7 cellular contexts compared by ENCODE assay signal in the genomic region with DNA sequence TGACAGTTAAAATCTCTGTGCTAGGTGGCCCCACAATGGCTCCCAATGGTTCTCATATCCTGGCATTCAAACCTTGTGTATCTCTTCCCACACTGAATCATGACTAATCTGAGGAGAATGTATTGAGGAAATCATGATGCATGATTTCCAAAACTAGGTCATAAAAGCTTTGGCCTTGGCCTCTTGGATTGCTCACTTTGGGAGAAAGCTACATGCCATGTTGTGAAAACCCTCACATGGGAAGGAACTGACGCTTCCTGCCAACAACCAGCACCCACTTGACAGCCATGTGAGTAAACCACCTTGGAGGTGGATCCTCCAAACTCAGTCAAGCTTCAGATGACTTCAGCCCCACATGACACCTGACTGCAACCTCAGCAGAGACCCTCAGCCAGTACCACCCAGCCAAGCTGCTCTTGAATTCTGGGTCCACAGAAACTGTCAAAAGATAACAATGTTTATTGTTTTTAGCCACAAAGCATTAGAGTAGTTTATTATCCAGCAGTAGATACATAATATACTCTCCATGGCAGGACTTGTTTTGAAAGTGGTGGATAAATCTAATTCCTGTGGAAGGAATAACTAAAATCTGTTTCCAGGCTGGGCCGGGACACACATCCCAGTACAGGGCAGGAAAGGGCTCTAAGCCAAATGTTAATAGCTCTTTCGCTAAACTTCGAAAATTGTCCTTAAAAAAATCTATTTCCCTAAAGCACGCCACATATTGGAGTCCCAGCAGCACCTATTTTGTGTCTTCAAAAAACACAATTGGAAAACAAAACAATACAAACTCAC. TPM values are rescaled to one million over a fixed set of nuclear protein-coding genes. Genes with fewer than 3 reads are reported as not detected.
DNase-seq lines count a peak whose midpoint lies in the region; ATAC-seq and TF ChIP-seq lines count a peak whose summit lies in the region.

No MANE protein-coding gene starts in this region.

- no peaks in the 10 kb centered on the region for H3K9me3 ChIP-seq in smooth muscle cell (replicated peaks; ENCODE audit: low read depth)

- peaks cover 11% of the 10 kb centered on the region for H3F3A ChIP-seq in smooth muscle cell (ENCODE audit: low read depth)

- peak; percentile 70 for DNase-seq in HFF-Myc (ENCODE audit: extremely low read depth, low read depth)
- no peak for DNase-seq in WTC11 (ENCODE audit: low spot score)
- no peak for DNase-seq in glutamatergic neuron
- no peak for DNase-seq in smooth muscle cell (lab: John Stamatoyannopoulos, UW; ENCODE audit: unreplicated experiment)
- DNase-seq in NCI-H69 (lab: John Stamatoyannopoulos, UW) = no peak

- no peaks in the 10 kb centered on the region for H3K79me2 ChIP-seq in smooth muscle cell (ENCODE audit: low read depth)

- H3K9me3 Mint-ChIP-seq in WTC11 = no peaks in the 10 kb centered on the region
- no peaks in the 10 kb centered on the region for H3K9me3 Mint-ChIP-seq in glutamatergic neuron (ENCODE audit: unreplicated experiment)

- peaks cover 17% of the 10 kb centered on the region for H3K4me1 Mint-ChIP-seq in WTC11
- H3K4me1 Mint-ChIP-seq in glutamatergic neuron (ENCODE audit: low read depth, unreplicated experiment) = peaks cover 4% of the 10 kb centered on the region

- peak overlapping the region; percentile 81 for H3K27ac ChIP-seq in smooth muscle cell (ENCODE audit: low read depth)

- no peak overlapping the region for H3K9ac ChIP-seq in smooth muscle cell (ENCODE audit: low read depth)

- H3K36me3 Mint-ChIP-seq in WTC11 (peaks cover 20% of the 10 kb centered on the region), glutamatergic neuron (ENCODE audit: unreplicated experiment) (no peaks in the 10 kb centered on the region)

- H3K27me3 Mint-ChIP-seq in WTC11 (ENCODE audit: low read depth) (peaks cover 2% of the 10 kb centered on the region; the same call in 1 of the 2 replicates), glutamatergic neuron (ENCODE audit: unreplicated experiment) (peaks cover 3% of the 10 kb centered on the region)

- ATAC-seq in WTC11 (no peak), HG03571 (IDR thresholded peaks at IDR 0.05; ENCODE audit: unreplicated experiment) (no peak), HG02763 (IDR thresholded peaks at IDR 0.05; ENCODE audit: unreplicated experiment) (no peak)

- H3K27ac Mint-ChIP-seq in WTC11 (no peak overlapping the region), glutamatergic neuron (ENCODE audit: unreplicated experiment) (peak overlapping the region; percentile 59)

- H3K4me3 ChIP-seq in HFF-Myc (replicated peaks; ENCODE audit: low read depth, low read length) (no peak overlapping the region), smooth muscle cell (peak overlapping the region; percentile 86)

- CTCF ChIA-PET in WTC11 (lab: Charles Lee) = interaction anchor here (1.0 to 2.5 kb wide), 11 partner anchors 10 to 196 kb away, joined by 3 to 22 read pairs (median 6); a partner anchor contains a TSS

- H3K4me1 ChIP-seq in smooth muscle cell (ENCODE audit: low read depth) = peaks cover 18% of the 10 kb centered on the region

- H2AFZ ChIP-seq in smooth muscle cell (ENCODE audit: low read depth) = peak overlapping the region; percentile 98

- POLR2A ChIA-PET in WTC11 (lab: Charles Lee) = interaction anchor here (1.3 to 2.5 kb wide), 4 partner anchors 19 to 694 kb away, joined by 3 to 24 read pairs (median 4); a partner anchor contains a TSS

- no peak for TF ChIP-seq CTCF in HFF-Myc (IDR thresholded peaks at IDR 0.05; ENCODE audit: low read depth, low read length, missing control alignments)
- TF ChIP-seq CTCF in WTC11 (IDR thresholded peaks at IDR 0.05) = no peak
- TF ChIP-seq CTCF in glutamatergic neuron (IDR thresholded peaks at IDR 0.05; ENCODE audit: partially characterized antibody, unreplicated experiment) = no peak
- TF ChIP-seq CTCF in smooth muscle cell (IDR thresholded peaks at IDR 0.05; ENCODE audit: borderline replicate concordance, insufficient read depth, poor library complexity, severe bottlenecking) = no peak

- no peaks in the 10 kb centered on the region for H3K36me3 ChIP-seq in smooth muscle cell (ENCODE audit: low read depth)

- H3K4me2 ChIP-seq in smooth muscle cell = peak overlapping the region; percentile 96

- WGBS in smooth muscle cell (ENCODE audit: low lambda C conversion rate) = 74% methylated on average over 5 of the region's 5 CpGs

- H3K4me3 Mint-ChIP-seq in WTC11 = peak overlapping the region; percentile 93
- peak overlapping the region; percentile 96 for H3K4me3 Mint-ChIP-seq in glutamatergic neuron (ENCODE audit: unreplicated experiment)

- H4K20me1 ChIP-seq in smooth muscle cell (ENCODE audit: low read depth) = no peaks in the 10 kb centered on the region

- H3K27me3 ChIP-seq in smooth muscle cell (ENCODE audit: low read depth) = no peaks in the 10 kb centered on the region

TF ChIP-seq in WTC11, 78 proteins besides CTCF, POLR2A, EP300 and RAD21 (continues in another document):
- TF ChIP-seq ZNF263 (CRISPR knock-in tag; IDR thresholded peaks at IDR 0.05; ENCODE audit: low read depth) (no peak), HMGA2 (CRISPR knock-in tag; IDR thresholded peaks at IDR 0.05) (no peak), JAZF1 (CRISPR knock-in tag; IDR thresholded peaks at IDR 0.05) (no peak), CREM (CRISPR knock-in tag; IDR thresholded peaks at IDR 0.05) (no peak)
- TF ChIP-seq, protein P1, sequence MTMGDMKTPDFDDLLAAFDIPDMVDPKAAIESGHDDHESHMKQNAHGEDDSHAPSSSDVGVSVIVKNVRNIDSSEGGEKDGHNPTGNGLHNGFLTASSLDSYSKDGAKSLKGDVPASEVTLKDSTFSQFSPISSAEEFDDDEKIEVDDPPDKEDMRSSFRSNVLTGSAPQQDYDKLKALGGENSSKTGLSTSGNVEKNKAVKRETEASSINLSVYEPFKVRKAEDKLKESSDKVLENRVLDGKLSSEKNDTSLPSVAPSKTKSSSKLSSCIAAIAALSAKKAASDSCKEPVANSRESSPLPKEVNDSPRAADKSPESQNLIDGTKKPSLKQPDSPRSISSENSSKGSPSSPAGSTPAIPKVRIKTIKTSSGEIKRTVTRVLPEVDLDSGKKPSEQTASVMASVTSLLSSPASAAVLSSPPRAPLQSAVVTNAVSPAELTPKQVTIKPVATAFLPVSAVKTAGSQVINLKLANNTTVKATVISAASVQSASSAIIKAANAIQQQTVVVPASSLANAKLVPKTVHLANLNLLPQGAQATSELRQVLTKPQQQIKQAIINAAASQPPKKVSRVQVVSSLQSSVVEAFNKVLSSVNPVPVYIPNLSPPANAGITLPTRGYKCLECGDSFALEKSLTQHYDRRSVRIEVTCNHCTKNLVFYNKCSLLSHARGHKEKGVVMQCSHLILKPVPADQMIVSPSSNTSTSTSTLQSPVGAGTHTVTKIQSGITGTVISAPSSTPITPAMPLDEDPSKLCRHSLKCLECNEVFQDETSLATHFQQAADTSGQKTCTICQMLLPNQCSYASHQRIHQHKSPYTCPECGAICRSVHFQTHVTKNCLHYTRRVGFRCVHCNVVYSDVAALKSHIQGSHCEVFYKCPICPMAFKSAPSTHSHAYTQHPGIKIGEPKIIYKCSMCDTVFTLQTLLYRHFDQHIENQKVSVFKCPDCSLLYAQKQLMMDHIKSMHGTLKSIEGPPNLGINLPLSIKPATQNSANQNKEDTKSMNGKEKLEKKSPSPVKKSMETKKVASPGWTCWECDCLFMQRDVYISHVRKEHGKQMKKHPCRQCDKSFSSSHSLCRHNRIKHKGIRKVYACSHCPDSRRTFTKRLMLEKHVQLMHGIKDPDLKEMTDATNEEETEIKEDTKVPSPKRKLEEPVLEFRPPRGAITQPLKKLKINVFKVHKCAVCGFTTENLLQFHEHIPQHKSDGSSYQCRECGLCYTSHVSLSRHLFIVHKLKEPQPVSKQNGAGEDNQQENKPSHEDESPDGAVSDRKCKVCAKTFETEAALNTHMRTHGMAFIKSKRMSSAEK (CRISPR knock-in tag; IDR thresholded peaks at IDR 0.05; ENCODE audit: borderline replicate concordance) = no peak
- TF ChIP-seq, protein P2, sequence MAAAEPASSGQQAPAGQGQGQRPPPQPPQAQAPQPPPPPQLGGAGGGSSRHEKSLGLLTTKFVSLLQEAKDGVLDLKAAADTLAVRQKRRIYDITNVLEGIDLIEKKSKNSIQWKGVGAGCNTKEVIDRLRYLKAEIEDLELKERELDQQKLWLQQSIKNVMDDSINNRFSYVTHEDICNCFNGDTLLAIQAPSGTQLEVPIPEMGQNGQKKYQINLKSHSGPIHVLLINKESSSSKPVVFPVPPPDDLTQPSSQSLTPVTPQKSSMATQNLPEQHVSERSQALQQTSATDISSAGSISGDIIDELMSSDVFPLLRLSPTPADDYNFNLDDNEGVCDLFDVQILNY (CRISPR knock-in tag; IDR thresholded peaks at IDR 0.05) = no peak
- TF ChIP-seq, protein P3, sequence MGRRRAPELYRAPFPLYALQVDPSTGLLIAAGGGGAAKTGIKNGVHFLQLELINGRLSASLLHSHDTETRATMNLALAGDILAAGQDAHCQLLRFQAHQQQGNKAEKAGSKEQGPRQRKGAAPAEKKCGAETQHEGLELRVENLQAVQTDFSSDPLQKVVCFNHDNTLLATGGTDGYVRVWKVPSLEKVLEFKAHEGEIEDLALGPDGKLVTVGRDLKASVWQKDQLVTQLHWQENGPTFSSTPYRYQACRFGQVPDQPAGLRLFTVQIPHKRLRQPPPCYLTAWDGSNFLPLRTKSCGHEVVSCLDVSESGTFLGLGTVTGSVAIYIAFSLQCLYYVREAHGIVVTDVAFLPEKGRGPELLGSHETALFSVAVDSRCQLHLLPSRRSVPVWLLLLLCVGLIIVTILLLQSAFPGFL (CRISPR knock-in tag; IDR thresholded peaks at IDR 0.05; ENCODE audit: borderline replicate concordance) = no peak

RNA-seq across cellular contexts. Expression of a gene that starts 1.0 kb away (rescaled TPM):
- total RNA-seq in WTC11 (2021) = 15.6 to 19.8 TPM (median 17.2 TPM) in 3 replicates
- total RNA-seq in glutamatergic neuron (ENCODE audit: unreplicated experiment) = 18.6 TPM
- total RNA-seq in smooth muscle cell = 0.58 and 0.99 TPM in 2 replicates
- 0.63 and 1.9 TPM in 2 replicates for polyA plus RNA-seq in smooth muscle cell

RNA-seq across cellular contexts. Expression of a gene that starts 19.9 kb away (rescaled TPM):
- total RNA-seq in WTC11 (2021) (17.7 to 20.5 TPM (median 20.0 TPM) in 3 replicates), glutamatergic neuron (ENCODE audit: unreplicated experiment) (34.8 TPM), smooth muscle cell (18.3 and 20.3 TPM in 2 replicates)
- polyA plus RNA-seq in smooth muscle cell = 3.4 and 5.9 TPM in 2 replicates

RNA-seq across cellular contexts. Expression of a gene that starts 27.9 kb away (rescaled TPM):
- 7.2 to 11.2 TPM (median 9.7 TPM) in 3 replicates for total RNA-seq in WTC11 (2021)
- total RNA-seq in glutamatergic neuron (ENCODE audit: unreplicated experiment) = 7.2 TPM
- total RNA-seq in smooth muscle cell = 2.5 and 2.7 TPM in 2 replicates
- 0.70 and 1.1 TPM in 2 replicates for polyA plus RNA-seq in smooth muscle cell

RNA-seq across cellular contexts. Expression of a gene that starts 47.7 kb away (rescaled TPM):
- total RNA-seq in WTC11 (2021) (2,759 to 2,816 TPM (median 2,760 TPM) in 3 replicates), glutamatergic neuron (ENCODE audit: unreplicated experiment) (1,217 TPM), smooth muscle cell (381 and 396 TPM in 2 replicates)
- 402 and 403 TPM in 2 replicates for polyA plus RNA-seq in smooth muscle cell
